ENCODE assay signal across 6 cellular contexts in genomic region chr14:98966021-98966420, GRCh38.
"Had no signal": no experiment of that assay in that cellular context is flagged by ENCODE, and none has a peak within 500 bp of the region (broad histone marks: within the 10 kb centered on the region; RNA-seq: fewer than 3 reads in every experiment).

No MANE protein-coding gene starts in this region.

- DNase-seq: HCEC 1CT had no signal

- ATAC-seq: GM23338, HepG2 had no signal

- H3K4me3 ChIP-seq: GM23338 had no signal

- FAIRE-seq: H1, H54, HepG2 had no signal

- H2AFZ ChIP-seq: GM23338 had no signal

- H3K27ac ChIP-seq: HL-60 had no signal

- H3K4me2 ChIP-seq: GM23338 had no signal
